11 cellular contexts compared by ENCODE assay signal in genomic region chr1:110957798-110958197, GRCh38.
"Had no signal": no experiment of that assay in that cellular context is flagged by ENCODE, and none has a peak within 500 bp of the region (broad histone marks: within the 10 kb centered on the region; RNA-seq: fewer than 3 reads in every experiment).

No MANE protein-coding gene starts in this region.

- H2AFZ ChIP-seq: GM23248, GM23338 had no signal

- H3K9me3 Mint-ChIP-seq: HFFc6 had no signal

- H3K36me3 ChIP-seq: HAP-1 had no signal

- ATAC-seq: GM23338, HCT116 had no signal

- H3K9me3 ChIP-seq: HAP-1 had no signal

- H3K27ac ChIP-seq: GM23248 had no signal

- H3K4me3 Mint-ChIP-seq: GM23338, H9, HFFc6 had no signal

- H3K4me3 ChIP-seq: GM23248, GM23338, HAP-1 had no signal

- H3K9ac ChIP-seq: GM23248 had no signal

- DNase-seq: GM23248, GOT3, H7, H9, HCEC 1CT, HFFc6 had no signal

- H3K27ac Mint-ChIP-seq: GM23338, H9, HFFc6 had no signal

- H3K4me2 ChIP-seq: GM23338 had no signal

- FAIRE-seq: H1, H54 had no signal
